1 cellular context compared by ENCODE assay signal in the genomic region with DNA sequence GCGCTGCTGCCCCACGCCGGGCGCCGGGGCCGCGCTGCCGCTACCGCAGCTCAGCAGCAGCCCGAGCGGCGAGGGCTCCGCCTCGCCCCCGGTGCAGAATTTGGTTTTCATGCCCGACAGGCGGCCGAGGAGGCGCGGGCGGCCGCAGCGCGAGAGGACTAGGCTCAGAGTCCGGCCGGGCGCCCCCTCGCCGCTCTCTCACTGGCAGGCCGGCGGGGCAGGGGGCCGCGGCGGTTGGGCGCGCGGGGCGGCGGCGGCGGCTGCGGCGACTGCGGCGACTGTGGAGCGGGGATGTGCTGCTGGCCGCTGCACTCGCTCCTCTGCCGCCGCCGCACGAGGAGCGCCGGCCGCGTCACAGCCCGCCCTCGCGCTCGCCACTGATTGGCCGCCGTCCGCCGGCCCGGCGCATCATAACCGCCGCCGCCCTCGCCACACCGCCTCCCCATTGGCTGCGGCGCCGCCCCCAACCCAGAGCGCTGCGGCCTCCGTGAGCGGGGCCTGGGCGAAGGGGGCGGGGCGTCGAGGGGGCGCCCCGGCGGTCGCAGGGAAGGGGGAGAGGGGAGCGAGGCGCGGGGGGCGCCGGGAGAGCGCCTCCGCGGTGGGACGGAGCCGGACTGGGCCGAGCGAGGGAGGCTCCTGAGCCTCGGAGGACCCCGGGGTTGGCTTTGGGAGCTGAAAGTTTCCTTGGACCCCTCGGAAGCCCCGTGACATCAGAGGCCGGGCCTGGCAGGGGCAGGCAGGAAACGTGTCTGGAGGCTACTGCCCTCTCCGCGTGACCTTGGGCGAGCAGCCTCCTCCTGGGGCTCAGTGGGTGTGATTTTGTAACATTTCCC.
TF ChIP-seq lines count a peak whose summit lies in the region.

Gene CHKA (minus strand): TSS at position 322 of the 833 bp plus-strand sequence. CDS start 211 bp downstream, at position 111.

TF ChIP-seq in HEK293, 187 proteins besides CTCF, POLR2A, EP300 and RAD21 (continued from another document and continues in another):
- TF ChIP-seq ZNF549 (tag by site-specific recombination; IDR thresholded peaks at IDR 0.05) = no peak
- TF ChIP-seq ZFHX2 (tag by site-specific recombination; conservative IDR thresholded peaks at IDR 0.05) = peak; percentile 59
- TF ChIP-seq KLF16 (tag by site-specific recombination; IDR thresholded peaks at IDR 0.05) = 0 out of 2 replicates have a peak, but pooled peaks have one; percentile 31
- TF ChIP-seq ZNF280C (tag by site-specific recombination; IDR thresholded peaks at IDR 0.05) = no peak
- TF ChIP-seq ZNF701 (tag by site-specific recombination; IDR thresholded peaks at IDR 0.05) = no peak
- no peak for TF ChIP-seq ZNF114 (tag by site-specific recombination; IDR thresholded peaks at IDR 0.05)
- peak; percentile 52 for TF ChIP-seq ZIC2 (tag by site-specific recombination; IDR thresholded peaks at IDR 0.05)
- TF ChIP-seq PATZ1 (tag by site-specific recombination; IDR thresholded peaks at IDR 0.05) = peak; percentile 67
- TF ChIP-seq ZSCAN30 (tag by site-specific recombination; IDR thresholded peaks at IDR 0.05) = no peak
- TF ChIP-seq ZBTB8A (tag by site-specific recombination; IDR thresholded peaks at IDR 0.05) = 0 out of 2 replicates have a peak, but pooled peaks have one; percentile 24
- TF ChIP-seq, protein P1, sequence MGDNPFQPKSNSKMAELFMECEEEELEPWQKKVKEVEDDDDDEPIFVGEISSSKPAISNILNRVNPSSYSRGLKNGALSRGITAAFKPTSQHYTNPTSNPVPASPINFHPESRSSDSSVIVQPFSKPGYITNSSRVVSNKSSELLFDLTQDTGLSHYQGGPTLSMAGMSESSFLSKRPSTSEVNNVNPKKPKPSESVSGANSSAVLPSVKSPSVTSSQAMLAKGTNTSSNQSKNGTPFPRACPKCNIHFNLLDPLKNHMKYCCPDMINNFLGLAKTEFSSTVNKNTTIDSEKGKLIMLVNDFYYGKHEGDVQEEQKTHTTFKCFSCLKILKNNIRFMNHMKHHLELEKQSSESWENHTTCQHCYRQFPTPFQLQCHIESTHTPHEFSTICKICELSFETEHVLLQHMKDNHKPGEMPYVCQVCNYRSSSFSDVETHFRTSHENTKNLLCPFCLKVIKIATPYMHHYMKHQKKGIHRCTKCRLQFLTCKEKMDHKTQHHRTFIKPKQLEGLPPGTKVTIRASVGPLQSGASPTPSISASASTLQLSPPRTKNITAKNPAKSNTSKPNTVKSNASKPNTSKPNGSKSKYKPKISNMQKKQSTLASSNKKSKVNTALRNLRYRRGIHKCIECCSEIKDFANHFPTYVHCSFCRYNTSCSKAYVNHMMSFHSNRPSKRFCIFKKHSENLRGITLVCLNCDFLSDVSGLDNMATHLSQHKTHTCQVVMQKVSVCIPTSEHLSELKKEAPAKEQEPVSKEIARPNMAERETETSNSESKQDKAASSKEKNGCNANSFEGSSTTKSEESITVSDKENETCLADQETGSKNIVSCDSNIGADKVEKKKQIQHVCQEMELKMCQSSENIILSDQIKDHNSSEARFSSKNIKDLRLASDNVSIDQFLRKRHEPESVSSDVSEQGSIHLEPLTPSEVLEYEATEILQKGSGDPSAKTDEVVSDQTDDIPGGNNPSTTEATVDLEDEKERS (tag by site-specific recombination; IDR thresholded peaks at IDR 0.05) = no peak
- TF ChIP-seq ZNF558 (tag by site-specific recombination; IDR thresholded peaks at IDR 0.05) = no peak
- no peak for TF ChIP-seq ZNF132 (tag by site-specific recombination; IDR thresholded peaks at IDR 0.05; ENCODE audit: borderline replicate concordance)
- no peak for TF ChIP-seq ZFP69B (tag by site-specific recombination; IDR thresholded peaks at IDR 0.05)
- TF ChIP-seq ZNF704 (tag by site-specific recombination; IDR thresholded peaks at IDR 0.05) = no peak
- TF ChIP-seq ZNF248 (tag by site-specific recombination; IDR thresholded peaks at IDR 0.05) = no peak
- TF ChIP-seq ZNF133 (tag by site-specific recombination; IDR thresholded peaks at IDR 0.05) = no peak
- no peak for TF ChIP-seq ZBTB1 (tag by site-specific recombination; IDR thresholded peaks at IDR 0.05)
- no peak for TF ChIP-seq KLF7 (tag by site-specific recombination; IDR thresholded peaks at IDR 0.05; ENCODE audit: borderline replicate concordance)
- TF ChIP-seq ZNF274 (IDR thresholded peaks at IDR 0.05; ENCODE audit: low read length) = no peak
- TF ChIP-seq ZNF274 (tag by site-specific recombination; IDR thresholded peaks at IDR 0.05; ENCODE audit: borderline replicate concordance) = no peak
- peak; percentile 71 for TF ChIP-seq ZNF335 (tag by site-specific recombination; conservative IDR thresholded peaks at IDR 0.05)
- TF ChIP-seq, protein P2, sequence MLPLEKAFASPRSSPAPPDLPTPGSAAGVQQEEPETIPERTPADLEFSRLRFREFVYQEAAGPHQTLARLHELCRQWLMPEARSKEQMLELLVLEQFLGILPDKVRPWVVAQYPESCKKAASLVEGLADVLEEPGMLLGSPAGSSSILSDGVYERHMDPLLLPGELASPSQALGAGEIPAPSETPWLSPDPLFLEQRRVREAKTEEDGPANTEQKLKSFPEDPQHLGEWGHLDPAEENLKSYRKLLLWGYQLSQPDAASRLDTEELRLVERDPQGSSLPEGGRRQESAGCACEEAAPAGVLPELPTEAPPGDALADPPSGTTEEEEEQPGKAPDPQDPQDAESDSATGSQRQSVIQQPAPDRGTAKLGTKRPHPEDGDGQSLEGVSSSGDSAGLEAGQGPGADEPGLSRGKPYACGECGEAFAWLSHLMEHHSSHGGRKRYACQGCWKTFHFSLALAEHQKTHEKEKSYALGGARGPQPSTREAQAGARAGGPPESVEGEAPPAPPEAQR (tag by site-specific recombination; IDR thresholded peaks at IDR 0.05) = no peak
- TF ChIP-seq, protein P3, sequence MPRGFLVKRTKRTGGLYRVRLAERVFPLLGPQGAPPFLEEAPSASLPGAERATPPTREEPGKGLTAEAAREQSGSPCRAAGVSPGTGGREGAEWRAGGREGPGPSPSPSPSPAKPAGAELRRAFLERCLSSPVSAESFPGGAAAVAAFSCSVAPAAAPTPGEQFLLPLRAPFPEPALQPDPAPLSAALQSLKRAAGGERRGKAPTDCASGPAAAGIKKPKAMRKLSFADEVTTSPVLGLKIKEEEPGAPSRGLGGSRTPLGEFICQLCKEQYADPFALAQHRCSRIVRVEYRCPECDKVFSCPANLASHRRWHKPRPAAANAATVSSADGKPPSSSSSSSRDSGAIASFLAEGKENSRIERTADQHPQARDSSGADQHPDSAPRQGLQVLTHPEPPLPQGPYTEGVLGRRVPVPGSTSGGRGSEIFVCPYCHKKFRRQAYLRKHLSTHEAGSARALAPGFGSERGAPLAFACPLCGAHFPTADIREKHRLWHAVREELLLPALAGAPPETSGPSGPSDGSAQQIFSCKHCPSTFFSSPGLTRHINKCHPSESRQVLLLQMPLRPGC (tag by site-specific recombination; IDR thresholded peaks at IDR 0.05) = no peak
- no peak for TF ChIP-seq SALL2 (tag by site-specific recombination; IDR thresholded peaks at IDR 0.05; ENCODE audit: borderline replicate concordance)
- peak; percentile 90 for TF ChIP-seq ZXDB (tag by site-specific recombination; IDR thresholded peaks at IDR 0.05)
- TF ChIP-seq ZNF214 (tag by site-specific recombination; IDR thresholded peaks at IDR 0.05; ENCODE audit: borderline replicate concordance) = no peak
- TF ChIP-seq ZNF645 (tag by site-specific recombination; IDR thresholded peaks at IDR 0.05) = no peak
- no peak for TF ChIP-seq KLF1 (tag by site-specific recombination; IDR thresholded peaks at IDR 0.05)
- no peak for TF ChIP-seq ZNF202 (tag by site-specific recombination; IDR thresholded peaks at IDR 0.05; ENCODE audit: borderline replicate concordance)
- no peak for TF ChIP-seq ZNF169 (tag by site-specific recombination; IDR thresholded peaks at IDR 0.05)
- TF ChIP-seq ZNF26 (tag by site-specific recombination; IDR thresholded peaks at IDR 0.05) = no peak
- no peak for TF ChIP-seq ZNF121 (tag by site-specific recombination; IDR thresholded peaks at IDR 0.05)
- TF ChIP-seq, protein P4, sequence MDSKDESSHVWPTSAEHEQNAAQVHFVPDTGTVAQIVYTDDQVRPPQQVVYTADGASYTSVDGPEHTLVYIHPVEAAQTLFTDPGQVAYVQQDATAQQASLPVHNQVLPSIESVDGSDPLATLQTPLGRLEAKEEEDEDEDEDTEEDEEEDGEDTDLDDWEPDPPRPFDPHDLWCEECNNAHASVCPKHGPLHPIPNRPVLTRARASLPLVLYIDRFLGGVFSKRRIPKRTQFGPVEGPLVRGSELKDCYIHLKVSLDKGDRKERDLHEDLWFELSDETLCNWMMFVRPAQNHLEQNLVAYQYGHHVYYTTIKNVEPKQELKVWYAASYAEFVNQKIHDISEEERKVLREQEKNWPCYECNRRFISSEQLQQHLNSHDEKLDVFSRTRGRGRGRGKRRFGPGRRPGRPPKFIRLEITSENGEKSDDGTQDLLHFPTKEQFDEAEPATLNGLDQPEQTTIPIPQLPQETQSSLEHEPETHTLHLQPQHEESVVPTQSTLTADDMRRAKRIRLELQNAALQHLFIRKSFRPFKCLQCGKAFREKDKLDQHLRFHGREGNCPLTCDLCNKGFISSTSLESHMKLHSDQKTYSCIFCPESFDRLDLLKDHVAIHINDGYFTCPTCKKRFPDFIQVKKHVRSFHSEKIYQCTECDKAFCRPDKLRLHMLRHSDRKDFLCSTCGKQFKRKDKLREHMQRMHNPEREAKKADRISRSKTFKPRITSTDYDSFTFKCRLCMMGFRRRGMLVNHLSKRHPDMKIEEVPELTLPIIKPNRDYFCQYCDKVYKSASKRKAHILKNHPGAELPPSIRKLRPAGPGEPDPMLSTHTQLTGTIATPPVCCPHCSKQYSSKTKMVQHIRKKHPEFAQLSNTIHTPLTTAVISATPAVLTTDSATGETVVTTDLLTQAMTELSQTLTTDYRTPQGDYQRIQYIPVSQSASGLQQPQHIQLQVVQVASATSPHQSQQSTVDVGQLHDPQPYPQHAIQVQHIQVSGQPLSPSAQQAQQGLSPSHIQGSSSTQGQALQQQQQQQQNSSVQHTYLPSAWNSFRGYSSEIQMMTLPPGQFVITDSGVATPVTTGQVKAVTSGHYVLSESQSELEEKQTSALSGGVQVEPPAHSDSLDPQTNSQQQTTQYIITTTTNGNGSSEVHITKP (tag by site-specific recombination; IDR thresholded peaks at IDR 0.05) = peak; percentile 55
- peak; percentile 65; the same call in 1 of the 2 replicates for TF ChIP-seq ZNF561 (tag by site-specific recombination; IDR thresholded peaks at IDR 0.05; ENCODE audit: borderline replicate concordance)
- TF ChIP-seq ZBTB48 (tag by site-specific recombination; IDR thresholded peaks at IDR 0.05) = no peak
